In genomic region chr7:57354679-57355338, GRCh38 we compare ENCODE assay signal across 20 cellular contexts.
DNase-seq lines count a peak whose midpoint lies in the region; ATAC-seq and TF ChIP-seq lines count a peak whose summit lies in the region.
"Had no signal": no experiment of that assay in that cellular context is flagged by ENCODE, and none has a peak within 500 bp of the region (broad histone marks: within the 10 kb centered on the region; RNA-seq: fewer than 3 reads in every experiment).

No MANE protein-coding gene starts in this region.

- H3K9me3 ChIP-seq in heart right ventricle: peaks cover 0 to 74% (median 0%) of the 10 kb centered on the region in 11 donors
- no peaks in the 10 kb centered on the region for H3K9me3 ChIP-seq in right cardiac atrium (ENCODE audit: control insufficient read depth, low read length)
- H3K9me3 ChIP-seq in right lobe of liver: no peaks in the 10 kb centered on the region

- H3K4me3 ChIP-seq in heart right ventricle: no peak overlapping the region
- H3K4me3 ChIP-seq in right cardiac atrium (ENCODE audit: low read length): no peak overlapping the region
- no peak overlapping the region for H3K4me3 ChIP-seq in right lobe of liver
- H3K4me3 ChIP-seq: A549 had no signal

- intact Hi-C loops in Right ventricle myocardium inferior (cut with DNase I): no loop called here
- intact Hi-C loops in cardiac septum (cut with DNase I): no loop called here
- intact Hi-C loops in heart right ventricle (cut with DNase I): no loop called here
- intact Hi-C loops in right cardiac atrium (cut with DNase I): no loop called here
- intact Hi-C loops in right lobe of liver (cut with DNase I): no loop called here

- H3K4me1 ChIP-seq in heart right ventricle: peaks cover 0 to 8% (median 0%) of the 10 kb centered on the region in 9 donors
- H3K4me1 ChIP-seq in right cardiac atrium (ENCODE audit: control insufficient read depth, insufficient read depth, low read length): no peaks in the 10 kb centered on the region
- H3K4me1 ChIP-seq in right lobe of liver: peaks cover 0 to 6% (median 0%) of the 10 kb centered on the region in 4 donors
- H3K4me1 ChIP-seq: A549 had no signal

- TF ChIP-seq CTCF in heart right ventricle (IDR thresholded peaks at IDR 0.05) (no peak), right lobe of liver (IDR thresholded peaks at IDR 0.05) (no peak), GM20000 (IDR thresholded peaks at IDR 0.05; ENCODE audit: extremely low read depth, missing control alignments) (no peak)

- DNase-seq in Right ventricle myocardium inferior (ENCODE audit: missing footprints) (no peak), cardiac septum (ENCODE audit: low spot score) (no peak), heart right ventricle (peak; percentile 20 to 34), right cardiac atrium (peak in 1 of 3 donors; percentile 66), right lobe of liver (peak; percentile 50 to 69 (median 67)), GM20000 (ENCODE audit: low spot score) (no peak)
- DNase-seq in activated CD4-positive, CD25-positive, alpha-beta regulatory T cell (lab: John Stamatoyannopoulos, UW): no peak
- DNase-seq: AML-193; CD4-positive, alpha-beta T cell; DMS153; DMS79; GDM1; GOT3; H7; HFFc6 had no signal

- WGBS in heart right ventricle, 2 donors: 65 to 70% methylated on average over 12 of the region's 12 CpGs
- WGBS in right cardiac atrium: 65% methylated on average over 12 of the region's 12 CpGs
- WGBS in right lobe of liver (ENCODE audit: insufficient coverage, low coverage, low lambda C conversion rate, missing lambda C conversion rate): 35% methylated on average over 12 of the region's 12 CpGs

- no peaks in the 10 kb centered on the region for H3K36me3 ChIP-seq in heart right ventricle
- no peaks in the 10 kb centered on the region for H3K36me3 ChIP-seq in right lobe of liver

- peak; percentile 86 for ATAC-seq in Right ventricle myocardium inferior
- ATAC-seq in heart right ventricle: peak in 7 of 8 donors; percentile 50 to 93 (median 85)
- peak; percentile 78 to 80 for ATAC-seq in right cardiac atrium
- ATAC-seq in right lobe of liver: peak; percentile 83 to 98 (median 93)
- no peak for ATAC-seq in HG03521 (IDR thresholded peaks at IDR 0.05; ENCODE audit: unreplicated experiment)
- ATAC-seq: A549, HCT116 had no signal

- no peak for TF ChIP-seq POLR2A in right lobe of liver (IDR thresholded peaks at IDR 0.05)

- H3K27ac ChIP-seq in heart right ventricle (peak overlapping the region in 8 of 10 donors; percentile 22 to 70 (median 50)), right cardiac atrium (ENCODE audit: low read length) (peak overlapping the region; percentile 93), right lobe of liver (peak overlapping the region in 1 of 3 donors; percentile 29)
- H3K27ac ChIP-seq: 22Rv1, A549, C4-2B had no signal

- no peaks in the 10 kb centered on the region for H3K27me3 ChIP-seq in heart right ventricle
- no peaks in the 10 kb centered on the region for H3K27me3 ChIP-seq in right cardiac atrium (ENCODE audit: control insufficient read depth, insufficient read depth)
- no peaks in the 10 kb centered on the region for H3K27me3 ChIP-seq in right lobe of liver

Comparison
In these comparisons a context has a peak if more than half of its experiments do, and no peak if none do; other contexts are left out.
1. DNase-seq: peak in heart right ventricle (2 of 2) and right lobe of liver (3 of 3); none in Right ventricle myocardium inferior (single experiment), cardiac septum (single experiment), GM20000 (single experiment) and activated CD4-positive, CD25-positive, alpha-beta regulatory T cell (0 of 4).